8 cellular contexts compared by ENCODE assay signal in the genomic region with DNA sequence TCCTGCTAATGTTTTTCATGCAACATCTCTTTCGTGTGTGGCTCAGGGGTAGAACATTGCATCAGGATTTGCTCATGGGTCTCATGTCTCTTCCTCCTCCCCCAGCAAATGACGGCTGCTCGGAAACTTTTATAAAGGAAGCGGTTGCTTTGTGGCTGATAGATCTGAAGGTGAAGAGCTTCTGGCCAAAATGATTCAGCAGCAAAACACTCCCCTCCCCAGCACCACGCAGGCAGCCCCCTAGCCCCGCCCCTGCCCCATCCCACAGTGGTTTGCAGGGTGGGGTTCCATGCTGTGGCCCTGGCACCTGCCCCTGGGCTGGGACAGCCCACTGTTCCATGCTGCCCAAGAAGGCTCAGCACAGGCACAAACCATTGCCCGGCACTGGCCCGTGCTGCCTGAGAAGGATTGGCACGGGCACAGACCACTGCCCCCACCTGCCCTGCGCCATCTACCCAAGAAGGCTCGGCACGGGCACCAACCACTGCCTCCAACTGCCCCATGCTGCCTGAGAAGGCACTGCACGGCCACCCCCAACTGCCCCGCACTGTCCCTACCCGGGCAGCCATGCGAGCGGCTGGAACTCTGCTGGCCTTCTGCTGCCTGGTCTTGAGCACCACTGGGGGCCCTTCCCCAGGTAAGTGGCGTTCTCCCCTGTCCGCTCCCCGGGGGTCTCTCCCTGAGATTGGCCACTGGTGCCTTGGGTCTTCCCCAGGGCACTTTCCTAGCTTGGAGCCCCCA. TPM values are rescaled to one million over a fixed set of nuclear protein-coding genes. Genes with fewer than 3 reads are reported as not detected.
A peak's percentile ranks its signal among the peaks of the same experiment; 100 is the strongest.
DNase-seq lines count a peak whose midpoint lies in the region; ATAC-seq, FAIRE-seq and TF ChIP-seq lines count a peak whose summit lies in the region.

A gene with protein sequence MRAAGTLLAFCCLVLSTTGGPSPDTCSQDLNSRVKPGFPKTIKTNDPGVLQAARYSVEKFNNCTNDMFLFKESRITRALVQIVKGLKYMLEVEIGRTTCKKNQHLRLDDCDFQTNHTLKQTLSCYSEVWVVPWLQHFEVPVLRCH (plus strand): TSS at position 331 of the 741 bp plus-strand sequence. CDS start 237 bp downstream, at position 568.

- peak; percentile 5 for FAIRE-seq in GM12891 (lab: Jason Lieb, UNC)

- TF ChIP-seq POLR2A in GM12891 (IDR thresholded peaks at IDR 0.05; ENCODE audit: low read depth, low read length) = no peak

- H3K4me1 ChIP-seq in left lung = peaks cover 0 to 42% of the 10 kb centered on the region in 2 donors
- no peaks in the 10 kb centered on the region for H3K4me1 ChIP-seq in BE2C

- ATAC-seq in left lung (peak; percentile 62), omental fat pad (ENCODE audit: low FRiP score) (no peak)

- no peak for TF ChIP-seq CTCF in left lung (IDR thresholded peaks at IDR 0.05)
- no peak for TF ChIP-seq CTCF in BE2C (IDR thresholded peaks at IDR 0.05; ENCODE audit: low read depth, low read length)
- TF ChIP-seq CTCF in omental fat pad (IDR thresholded peaks at IDR 0.05) = no peak

- H3K4me3 ChIP-seq in MG63 (no peak within 1 kb of the TSS), left lung (peak within 1 kb of the TSS in 1 of 2 donors; percentile 42), BE2C (ENCODE audit: low read depth, low read length) (no peak within 1 kb of the TSS)

- H3K36me3 ChIP-seq in MG63 (no peaks in the 10 kb centered on the region), left lung (no peaks in the 10 kb centered on the region), BE2C (no peaks in the 10 kb centered on the region)

- intact Hi-C loops in left lung (cut with DNase I) = no loop called here

- no peaks in the 10 kb centered on the region for H3K27me3 ChIP-seq in MG63
- peaks cover 0 to 27% of the 10 kb centered on the region in 2 donors for H3K27me3 ChIP-seq in left lung
- peaks cover 7% of the 10 kb centered on the region; the same call in 1 of the 2 replicates for H3K27me3 ChIP-seq in BE2C

- peak within 1 kb of the TSS in 1 of 2 donors; percentile 84 for H3K27ac ChIP-seq in left lung

- H3K9me3 ChIP-seq in MG63 (no peaks in the 10 kb centered on the region), left lung (peaks cover 0 to 16% of the 10 kb centered on the region in 2 donors), BE2C (no peaks in the 10 kb centered on the region)

- DNase-seq in GM12891 (ENCODE audit: insufficient read length, low spot score) (peak; percentile 42), MG63 (peak; percentile 21), left lung (peak in 1 of 2 donors; percentile 87), BE2C (no peak), NCI-H2196 (lab: John Stamatoyannopoulos, UW; ENCODE audit: unreplicated experiment) (no peak), omental fat pad (ENCODE audit: low spot score) (no peak)
- peak; percentile 75 for DNase-seq in activated CD8-positive, alpha-beta memory T cell treated with anti-CD3 and anti-CD28 coated beads, Interleukin-2, amount 50 U/mL, for 24 hours (ENCODE audit: extremely low read depth)
- peak; percentile 90 for DNase-seq in stimulated activated CD8-positive, alpha-beta memory T cell treated with anti-CD3 and anti-CD28 coated beads, Interleukin-4, amount 100 ng/mL, for 48 hours

TF ChIP-seq in GM12891, 5 proteins besides CTCF, POLR2A, EP300 and RAD21:
- TF ChIP-seq POLR2AphosphoS5 (IDR thresholded peaks at IDR 0.05; ENCODE audit: low read depth, low read length) (no peak), PAX5 (IDR thresholded peaks at IDR 0.05; ENCODE audit: insufficient read depth, low read length, severe bottlenecking) (no peak), TAF1 (IDR thresholded peaks at IDR 0.05; ENCODE audit: low read depth, low read length) (no peak), SPI1 (IDR thresholded peaks at IDR 0.05; ENCODE audit: low read depth, low read length) (no peak), POU2F2 (IDR thresholded peaks at IDR 0.05; ENCODE audit: low read depth, low read length) (no peak)
TF ChIP-seq in GM12891: peak in this region for 0.

RNA-seq across cellular contexts. Expression of the gene that starts here (rescaled TPM):
- not detected for polyA plus RNA-seq in GM12891 (2012; ENCODE audit: low read depth, missing spikeins)
- total RNA-seq in MG63 (2014; rRNA removed; shearing (Covaris generic); ENCODE audit: low replicate concordance) = not detected in 2 replicates
- total RNA-seq in left lung (10 to 100 TPM in 1 of 2 donors, 1 to 10 TPM in 1; 2.4 to 28.0 TPM), omental fat pad (10 to 100 TPM in 2 of 4 donors, 1 to 10 TPM in 2; 6.4 to 20.5 (median 12.2) TPM)
- polyA plus RNA-seq in BE2C (2012; ENCODE audit: insufficient read depth, insufficient read length, low read depth) = not detected

Comparison
In these comparisons a context has a peak if more than half of its experiments do, and no peak if none do; other contexts are left out.
1. Peak in DNase-seq in MG63; RNA of the gene not detected or under 1 TPM.
2. DNase-seq: peak in GM12891 (single experiment), activated CD8-positive, alpha-beta memory T cell treated with anti-CD3 and anti-CD28 coated beads, Interleukin-2, amount 50 U/mL, for 24 hours (single experiment) and stimulated activated CD8-positive, alpha-beta memory T cell treated with anti-CD3 and anti-CD28 coated beads, Interleukin-4, amount 100 ng/mL, for 48 hours (single experiment); none in BE2C (single experiment), NCI-H2196 (single experiment) and omental fat pad (single experiment).